In genomic region chr12:49130151-49131050, GRCh38 we compare ENCODE assay signal across 8 cellular contexts. TPM values are rescaled to one million over a fixed set of nuclear protein-coding genes. Genes with fewer than 3 reads are reported as not detected.
A peak's percentile ranks its signal among the peaks of the same experiment; 100 is the strongest.
DNase-seq lines count a peak whose midpoint lies in the region; ATAC-seq and TF ChIP-seq lines count a peak whose summit lies in the region.

No MANE protein-coding gene starts in this region.

- H3K27me3 Mint-ChIP-seq in immature natural killer cell (ENCODE audit: low read depth in 3 of 3): peaks cover 14 to 29% (median 22%) of the 10 kb centered on the region in 3 donors

- in situ Hi-C loops in mammary epithelial cell (cut with MboI; ENCODE audit: low sequenced_read_pairs in 2 of 2): no loop called here

- H3K4me1 ChIP-seq in mammary epithelial cell (ENCODE audit: insufficient read depth, low read length): peaks cover 24% of the 10 kb centered on the region
- peaks cover 21% of the 10 kb centered on the region for H3K4me1 ChIP-seq in smooth muscle cell (ENCODE audit: low read depth)

- peaks cover 22% of the 10 kb centered on the region for H3K36me3 ChIP-seq in mammary epithelial cell (ENCODE audit: insufficient read depth, low read length)
- peaks cover 6% of the 10 kb centered on the region for H3K36me3 ChIP-seq in smooth muscle cell (ENCODE audit: low read depth)

- H3K79me2 ChIP-seq in mammary epithelial cell (ENCODE audit: insufficient read depth, low read length) (peaks cover 52% of the 10 kb centered on the region), smooth muscle cell (ENCODE audit: low read depth) (peaks cover 25% of the 10 kb centered on the region)

- no peaks in the 10 kb centered on the region for H3K9me3 Mint-ChIP-seq in immature natural killer cell

- peaks cover 15 to 26% (median 21%) of the 10 kb centered on the region in 3 donors for H3K36me3 Mint-ChIP-seq in immature natural killer cell

- TF ChIP-seq CTCF in WI38 (IDR thresholded peaks at IDR 0.05; ENCODE audit: low read depth, low read length) (peak; percentile 79), mammary epithelial cell (conservative IDR thresholded peaks at IDR 0.05 in 1 of 2, IDR thresholded peaks at IDR 0.05 in 1 of 2; ENCODE audit: extremely low read depth in 1 of 2, insufficient read depth in 1 of 2, low read depth in 1 of 2, low read length in 2 of 2) (peak; percentile 86 to 94), smooth muscle cell (IDR thresholded peaks at IDR 0.05; ENCODE audit: borderline replicate concordance, insufficient read depth, poor library complexity, severe bottlenecking) (peak; percentile 87)

- peak overlapping the region; percentile 94 to 99 (median 97) for H3K4me3 Mint-ChIP-seq in immature natural killer cell

- H3K4me1 Mint-ChIP-seq in immature natural killer cell: peaks cover 37 to 48% of the 10 kb centered on the region in 2 donors

- H4K20me1 ChIP-seq in mammary epithelial cell (ENCODE audit: insufficient read depth, low read length) (no peaks in the 10 kb centered on the region), smooth muscle cell (ENCODE audit: low read depth) (peaks cover 32% of the 10 kb centered on the region)

- ATAC-seq in GM18873 (IDR thresholded peaks at IDR 0.05; ENCODE audit: low FRiP score, unreplicated experiment) (peak; percentile 36), HG03139 (IDR thresholded peaks at IDR 0.05; ENCODE audit: unreplicated experiment) (peak; percentile 44)

- TSS peak; percentile 45 for BruUV-seq in mammary epithelial cell (replicated peaks; lab: Mats Ljungman, UMichigan)

- H3K27ac ChIP-seq in mammary epithelial cell (ENCODE audit: insufficient read depth, low read depth, low read length) (peak overlapping the region; percentile 94), smooth muscle cell (ENCODE audit: low read depth) (peak overlapping the region; percentile 93)

- H3K27me3 ChIP-seq in mammary epithelial cell (ENCODE audit: insufficient read depth, low read length) (no peaks in the 10 kb centered on the region), smooth muscle cell (ENCODE audit: low read depth) (no peaks in the 10 kb centered on the region)

- peaks cover 29% of the 10 kb centered on the region for H3F3A ChIP-seq in smooth muscle cell (ENCODE audit: low read depth)

- H3K4me3 ChIP-seq in WI38 (ENCODE audit: low read depth, low read length) (peak overlapping the region; percentile 100), mammary epithelial cell (replicated peaks in 1 of 3; ENCODE audit: insufficient read depth in 1 of 3, low read depth in 2 of 3, low read length in 3 of 3) (peak overlapping the region; percentile 73 to 80 (median 76)), smooth muscle cell (peak overlapping the region; percentile 96)

- H3K4me2 ChIP-seq in mammary epithelial cell (ENCODE audit: insufficient read depth, low read depth, low read length) (peak overlapping the region; percentile 89), smooth muscle cell (peak overlapping the region; percentile 97)

- H3K9me3 ChIP-seq in mammary epithelial cell (replicated peaks; ENCODE audit: insufficient read depth, low read length) (no peaks in the 10 kb centered on the region), smooth muscle cell (replicated peaks; ENCODE audit: low read depth) (no peaks in the 10 kb centered on the region)

- under 1% methylated on average over 41 of the region's 66 CpGs for WGBS in mammary epithelial cell (ENCODE audit: low coverage, missing lambda C conversion rate)
- WGBS in smooth muscle cell (ENCODE audit: low lambda C conversion rate): under 1% methylated on average over 64 of the region's 66 CpGs

- intact Hi-C loops in mammary epithelial cell (cut with micrococcal nuclease): loop anchor here (1.0 to 5.0 kb wide), 8 partner anchors 20 to 217 kb away; partner anchors contain the start of genes ARF3, DNAJC22, KMT2D and LMBR1L

- dilution Hi-C loops in mammary epithelial cell (cut with HindIII; ENCODE audit: low sequenced_read_pairs): no loop called here

- H2AFZ ChIP-seq in mammary epithelial cell (ENCODE audit: low read depth, low read length): peak overlapping the region; percentile 63
- no peak overlapping the region for H2AFZ ChIP-seq in smooth muscle cell (ENCODE audit: low read depth)

- DNase-seq in AG08396 (ENCODE audit: low spot score) (peak; percentile 94), NCI-H2196 (lab: John Stamatoyannopoulos, UW; ENCODE audit: unreplicated experiment) (peak; percentile 95), mammary epithelial cell (peak; percentile 90), immature natural killer cell (peak; percentile 90 to 93 (median 93)), smooth muscle cell (lab: John Stamatoyannopoulos, UW; ENCODE audit: unreplicated experiment) (peak; percentile 91)

- H3K9ac ChIP-seq in mammary epithelial cell (ENCODE audit: insufficient read depth, low read length): peak overlapping the region; percentile 94
- H3K9ac ChIP-seq in smooth muscle cell (ENCODE audit: low read depth): peak overlapping the region; percentile 92

- H3K27ac Mint-ChIP-seq in immature natural killer cell: peak overlapping the region; percentile 94 to 99 (median 98)

- CTCF ChIA-PET in mammary epithelial cell (lab: Charles Lee; ENCODE audit: low non-redundant PET): interaction anchor here (0.6 to 1.4 kb wide), 5 partner anchors 20 to 173 kb away, joined by 3 to 5 read pairs (median 3); partner anchors contain the start of genes ARF3 and LMBR1L

RNA-seq across cellular contexts. Expression of gene TUBA1B, which starts 0.8 kb away (rescaled TPM):
- total RNA-seq in mammary epithelial cell (1,000 to 10,000 TPM in 1 of 2 donors, 100 to 1,000 TPM in 1; 591 to 1,181 TPM), smooth muscle cell (1,427 and 1,487 TPM in 2 replicates)
- polyA plus RNA-seq in mammary epithelial cell (4,306 TPM), immature natural killer cell (100 to 1,000 TPM; 477 to 869 (median 576) TPM), smooth muscle cell (1,057 and 1,405 TPM in 2 replicates)
- polyA minus RNA-seq in mammary epithelial cell: 2,687 TPM

RNA-seq across cellular contexts. Expression of gene LMBR1L, which starts 19.8 kb away (rescaled TPM):
- total RNA-seq in mammary epithelial cell: 10 to 100 TPM; 22.8 to 24.2 TPM
- 11.1 TPM for polyA plus RNA-seq in mammary epithelial cell
- 3.6 TPM for polyA minus RNA-seq in mammary epithelial cell
- polyA plus RNA-seq in immature natural killer cell: 10 to 100 TPM; 15.9 to 46.0 (median 39.6) TPM
- total RNA-seq in smooth muscle cell: 32.4 and 57.3 TPM in 2 replicates
- 49.5 and 61.8 TPM in 2 replicates for polyA plus RNA-seq in smooth muscle cell

RNA-seq across cellular contexts. Expression of gene DHH, which starts 35.8 kb away (rescaled TPM):
- under 1 TPM in 1 of 2 donors, not detected in 1; under 0.01 TPM for total RNA-seq in mammary epithelial cell
- not detected for polyA plus RNA-seq in mammary epithelial cell
- not detected for polyA minus RNA-seq in mammary epithelial cell
- not detected for polyA plus RNA-seq in immature natural killer cell
- total RNA-seq in smooth muscle cell: 0.04 TPM in 1 of 2 replicates, not detected in the other
- polyA plus RNA-seq in smooth muscle cell: not detected in 2 replicates

RNA-seq across cellular contexts. Expression of gene TUBA1A, which starts 58.5 kb away (rescaled TPM):
- 100 to 1,000 TPM; 194 to 540 TPM for total RNA-seq in mammary epithelial cell
- 680 TPM for polyA plus RNA-seq in mammary epithelial cell
- 1,013 TPM for polyA minus RNA-seq in mammary epithelial cell
- polyA plus RNA-seq in immature natural killer cell: 100 to 1,000 TPM; 157 to 209 (median 206) TPM
- 1,161 and 1,305 TPM in 2 replicates for total RNA-seq in smooth muscle cell
- polyA plus RNA-seq in smooth muscle cell: 981 and 1,375 TPM in 2 replicates

Comparison
In these comparisons a context has a peak if more than half of its experiments do, and no peak if none do; other contexts are left out.
1. Peak in every context shown above with its lines: DNase-seq, ATAC-seq, H3K4me3 ChIP-seq and H3K27ac ChIP-seq.